ENCODE assay signal across 9 cellular contexts in genomic region chr3:12809435-12809834, GRCh38. TPM values are rescaled to one million over a fixed set of nuclear protein-coding genes. Genes with fewer than 3 reads are reported as not detected.
DNase-seq lines count a peak whose midpoint lies in the region; ATAC-seq, FAIRE-seq and TF ChIP-seq lines count a peak whose summit lies in the region.
"Had no signal": no experiment of that assay in that cellular context is flagged by ENCODE, and none has a peak within 500 bp of the region (broad histone marks: within the 10 kb centered on the region; RNA-seq: fewer than 3 reads in every experiment).

No MANE protein-coding gene starts in this region.

- H3K4me3 ChIP-seq in right cardiac atrium (ENCODE audit: low read length) (no peak overlapping the region), BE2C (ENCODE audit: low read depth, low read length) (no peak overlapping the region), small intestine (ENCODE audit: low read depth in 1 of 2, low read length in 2 of 2) (peak overlapping the region in 1 of 2 donors; percentile 55)

- no peak for TF ChIP-seq POLR2A in H54 (IDR thresholded peaks at IDR 0.05; ENCODE audit: low read depth, low read length)

- WGBS in right cardiac atrium = 91% methylated on average over 5 of the region's 5 CpGs
- WGBS in small intestine, 3 donors = 85 to 88% (median 85%) methylated on average over 5 of the region's 5 CpGs

- ATAC-seq in right cardiac atrium (no peak), left cardiac atrium (no peak)
- ATAC-seq in naive thymus-derived CD8-positive, alpha-beta T cell = no peak

- DNase-seq in right cardiac atrium = no peak
- DNase-seq in left cardiac atrium = no peak
- DNase-seq in naive thymus-derived CD8-positive, alpha-beta T cell = no peak
- DNase-seq in H54 (ENCODE audit: insufficient read length, low spot score) = no peak
- no peak for DNase-seq in BE2C
- DNase-seq in small intestine = no peak
- DNase-seq in SKM-1 treated with dmso at 0.1 percent for 144 hours (lab: John Stamatoyannopoulos, UW; ENCODE audit: unreplicated experiment) = no peak

- H3K27me3 Mint-ChIP-seq in dendritic cell treated with granulocyte-macrophage colony-stimulating factor and Interleukin-4, amounts not matched to agents 40 ng/mL and 50 ng/mL, for 4 days = peaks cover 17% of the 10 kb centered on the region
- H3K27me3 Mint-ChIP-seq in naive thymus-derived CD8-positive, alpha-beta T cell = no peaks in the 10 kb centered on the region

- no peak for TF ChIP-seq CTCF in BE2C (IDR thresholded peaks at IDR 0.05; ENCODE audit: low read depth, low read length)

- peak overlapping the region; percentile 74 for H3K4me3 Mint-ChIP-seq in dendritic cell treated with granulocyte-macrophage colony-stimulating factor and Interleukin-4, amounts not matched to agents 40 ng/mL and 50 ng/mL, for 4 days
- H3K4me3 Mint-ChIP-seq in naive thymus-derived CD8-positive, alpha-beta T cell = peak overlapping the region; percentile 53 to 86 (median 68)

- H3K36me3 ChIP-seq in BE2C (no peaks in the 10 kb centered on the region), small intestine (ENCODE audit: control insufficient read depth in 2 of 2, insufficient read depth in 2 of 2, low read length in 2 of 2) (no peaks in the 10 kb centered on the region)

- no peaks in the 10 kb centered on the region for H3K36me3 Mint-ChIP-seq in dendritic cell treated with granulocyte-macrophage colony-stimulating factor and Interleukin-4, amounts not matched to agents 40 ng/mL and 50 ng/mL, for 4 days (ENCODE audit: low read depth)
- no peaks in the 10 kb centered on the region for H3K36me3 Mint-ChIP-seq in naive thymus-derived CD8-positive, alpha-beta T cell

- H3K4me1 ChIP-seq in right cardiac atrium (ENCODE audit: control insufficient read depth, insufficient read depth, low read length) (no peaks in the 10 kb centered on the region), BE2C (no peaks in the 10 kb centered on the region), small intestine (ENCODE audit: control insufficient read depth in 2 of 2, insufficient read depth in 1 of 2, low read depth in 1 of 2, low read length in 1 of 2) (no peaks in the 10 kb centered on the region)

- H3K9me3 Mint-ChIP-seq in dendritic cell treated with granulocyte-macrophage colony-stimulating factor and Interleukin-4, amounts not matched to agents 40 ng/mL and 50 ng/mL, for 4 days = no peaks in the 10 kb centered on the region
- H3K9me3 Mint-ChIP-seq in naive thymus-derived CD8-positive, alpha-beta T cell = no peaks in the 10 kb centered on the region

- intact Hi-C loops in right cardiac atrium (cut with DNase I) (no loop called here), left cardiac atrium (cut with DNase I) (no loop called here)
- intact Hi-C loops in dendritic cell treated with granulocyte-macrophage colony-stimulating factor and Interleukin-4, amounts not matched to agents 40 ng/mL and 50 ng/mL, for 4 days (cut with micrococcal nuclease) = no loop called here

- H3K9me3 ChIP-seq in right cardiac atrium (ENCODE audit: control insufficient read depth, low read length) (no peaks in the 10 kb centered on the region), BE2C (no peaks in the 10 kb centered on the region), small intestine (ENCODE audit: control insufficient read depth, low read depth) (no peaks in the 10 kb centered on the region)

- H3K27ac ChIP-seq in right cardiac atrium (ENCODE audit: low read length) (peak overlapping the region; percentile 21), small intestine (ENCODE audit: low read depth in 1 of 2, low read length in 1 of 2) (peak overlapping the region in 1 of 2 donors; percentile 59)

- FAIRE-seq in H54 (lab: Jason Lieb, UNC) (no peak), small intestine (lab: Jason Lieb, UNC) (no peak)

- POLR2A ChIA-PET in naive thymus-derived CD8-positive, alpha-beta T cell (lab: Charles Lee) = interaction anchor here (1.3 to 3.0 kb wide), 6 partner anchors 11 to 147 kb away, joined by 4 to 34 read pairs (median 10); partner anchors contain the start of genes CAND2, RAF1 and RPL32

- H3K27me3 ChIP-seq in right cardiac atrium (ENCODE audit: control insufficient read depth, insufficient read depth) (no peaks in the 10 kb centered on the region), BE2C (no peaks in the 10 kb centered on the region), small intestine (ENCODE audit: control insufficient read depth in 2 of 2, insufficient read depth in 2 of 2, low read length in 2 of 2) (no peaks in the 10 kb centered on the region)

- H3K4me1 Mint-ChIP-seq in dendritic cell treated with granulocyte-macrophage colony-stimulating factor and Interleukin-4, amounts not matched to agents 40 ng/mL and 50 ng/mL, for 4 days (ENCODE audit: low read depth) = peaks cover 6% of the 10 kb centered on the region
- H3K4me1 Mint-ChIP-seq in naive thymus-derived CD8-positive, alpha-beta T cell = peaks cover 4 to 22% (median 10%) of the 10 kb centered on the region in 4 donors

- H3K27ac Mint-ChIP-seq in dendritic cell treated with granulocyte-macrophage colony-stimulating factor and Interleukin-4, amounts not matched to agents 40 ng/mL and 50 ng/mL, for 4 days = no peak overlapping the region
- H3K27ac Mint-ChIP-seq in naive thymus-derived CD8-positive, alpha-beta T cell = peak overlapping the region in 7 of 10 donors; percentile 17 to 74 (median 25)

RNA-seq across cellular contexts. Expression of gene CAND2, which starts 13.0 kb away (rescaled TPM):
- total RNA-seq in right cardiac atrium = 10 to 100 TPM; 33.2 to 63.6 (median 50.4) TPM
- polyA plus RNA-seq in right cardiac atrium = 36.6 TPM
- total RNA-seq in left cardiac atrium = 10 to 100 TPM; 41.6 to 51.0 TPM
- total RNA-seq in naive thymus-derived CD8-positive, alpha-beta T cell = 1 to 10 TPM; 4.1 to 4.3 TPM
- 1 to 10 TPM; 1.8 to 3.6 (median 2.6) TPM for polyA plus RNA-seq in naive thymus-derived CD8-positive, alpha-beta T cell
- polyA plus RNA-seq in BE2C (2012; ENCODE audit: insufficient read depth, insufficient read length, low read depth) = 1.6 TPM
- polyA plus RNA-seq in small intestine = 1 to 10 TPM in 1 of 3 donors, under 1 TPM in 1, not detected in 1; 0.27 to 1.5 TPM

RNA-seq across cellular contexts. Expression of gene RPL32, which starts 31.9 kb away (rescaled TPM):
- total RNA-seq in right cardiac atrium (1,000 to 10,000 TPM in 3 of 4 donors, 100 to 1,000 TPM in 1; 993 to 1,089 (median 1,033) TPM), left cardiac atrium (1,000 to 10,000 TPM; 1,021 to 1,102 TPM)
- polyA plus RNA-seq in right cardiac atrium (1,539 TPM), small intestine (1,000 to 10,000 TPM; 1,296 to 2,718 (median 2,379) TPM)
- total RNA-seq in naive thymus-derived CD8-positive, alpha-beta T cell = 1,000 to 10,000 TPM; 4,123 to 4,303 TPM
- 1,000 to 10,000 TPM; 4,376 to 5,220 (median 4,420) TPM for polyA plus RNA-seq in naive thymus-derived CD8-positive, alpha-beta T cell
- polyA plus RNA-seq in BE2C (2012; ENCODE audit: insufficient read depth, insufficient read length, low read depth) = 1,285 TPM

RNA-seq across cellular contexts. Expression of gene TMEM40, which starts 50.4 kb away (rescaled TPM):
- 1 to 10 TPM; 3.3 to 5.1 (median 3.7) TPM for total RNA-seq in right cardiac atrium
- polyA plus RNA-seq in right cardiac atrium = 5.2 TPM
- total RNA-seq in left cardiac atrium = 1 to 10 TPM; 4.8 to 6.5 TPM
- total RNA-seq in naive thymus-derived CD8-positive, alpha-beta T cell = not detected
- polyA plus RNA-seq in naive thymus-derived CD8-positive, alpha-beta T cell = not detected
- not detected for polyA plus RNA-seq in BE2C (2012; ENCODE audit: insufficient read depth, insufficient read length, low read depth)
- polyA plus RNA-seq in small intestine = under 1 TPM in 1 of 3 donors, not detected in 2; 0.25 TPM
- total RNA-seq: SK-MEL-5 had no signal

Comparison
In these comparisons a context has a peak if more than half of its experiments do, and no peak if none do; other contexts are left out.
1. RNA of gene CAND2, which starts 13.0 kb away (total RNA-seq): 33.2 to 63.6 TPM in right cardiac atrium and 41.6 to 51.0 TPM in left cardiac atrium; 4.1 to 4.3 TPM in naive thymus-derived CD8-positive, alpha-beta T cell; every median in the first group is over 4 times any median in the second.
2. RNA of gene TMEM40, which starts 50.4 kb away (total RNA-seq): 4.8 to 6.5 TPM in left cardiac atrium and 3.3 to 5.1 TPM in right cardiac atrium; not detected in naive thymus-derived CD8-positive, alpha-beta T cell; every median in the first group is over 4 times any median in the second.